In the genomic region with DNA sequence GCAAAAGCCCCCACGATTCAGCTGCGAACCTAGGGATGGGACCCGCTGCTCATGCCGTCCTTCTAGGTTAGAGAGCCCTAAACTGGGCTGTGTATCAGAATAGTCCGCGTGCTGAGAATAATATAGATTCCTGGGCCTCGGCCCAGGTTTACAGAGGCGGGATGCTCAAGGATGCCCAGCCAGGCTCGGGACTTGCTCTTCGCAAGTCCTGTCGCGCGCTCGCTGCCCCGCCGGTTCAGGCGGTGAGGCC, we compare ENCODE assay signal across 8 cellular contexts. TPM values are rescaled to one million over a fixed set of nuclear protein-coding genes. Genes with fewer than 3 reads are reported as not detected.
DNase-seq lines count a peak whose midpoint lies in the region; ATAC-seq lines count a peak whose summit lies in the region.

No MANE protein-coding gene starts in this region.

- H3K4me1 ChIP-seq in thymus (ENCODE audit: control insufficient read depth, insufficient read depth, low read length) = peaks cover 10% of the 10 kb centered on the region

- peak overlapping the region; percentile 91 for H3K27ac Mint-ChIP-seq in activated CD4-positive, alpha-beta T cell treated with anti-CD3 and anti-CD28 coated beads for 36 hours
- peak overlapping the region; percentile 95 for H3K27ac Mint-ChIP-seq in activated naive CD8-positive, alpha-beta T cell

- intact Hi-C loops in activated CD4-positive, alpha-beta T cell treated with anti-CD3 and anti-CD28 coated beads for 36 hours (cut with DNase I, micrococcal nuclease) = loop anchor here (1.0 to 5.0 kb wide), 12 partner anchors 105 to 1015 kb away; a partner anchor contains a TSS

- H3K9me3 ChIP-seq in thymus (ENCODE audit: control insufficient read depth) = no peaks in the 10 kb centered on the region

- peaks cover 21% of the 10 kb centered on the region for H3K36me3 Mint-ChIP-seq in activated CD4-positive, alpha-beta T cell treated with anti-CD3 and anti-CD28 coated beads for 36 hours (ENCODE audit: low read depth)
- peaks cover 5% of the 10 kb centered on the region for H3K36me3 Mint-ChIP-seq in activated naive CD8-positive, alpha-beta T cell

- ATAC-seq in activated CD4-positive, alpha-beta T cell treated with anti-CD3 and anti-CD28 coated beads for 36 hours = no peak
- ATAC-seq in HG03521 (IDR thresholded peaks at IDR 0.05; ENCODE audit: unreplicated experiment) = no peak

- no peaks in the 10 kb centered on the region for H3K27me3 ChIP-seq in layer of hippocampus (ENCODE audit: control insufficient read depth, insufficient read depth, low read length)
- H3K27me3 ChIP-seq in thymus (ENCODE audit: control insufficient read depth, insufficient read depth) = no peaks in the 10 kb centered on the region

- H3K9me3 Mint-ChIP-seq in activated CD4-positive, alpha-beta T cell treated with anti-CD3 and anti-CD28 coated beads for 36 hours (ENCODE audit: low read depth) = no peaks in the 10 kb centered on the region
- no peaks in the 10 kb centered on the region for H3K9me3 Mint-ChIP-seq in activated naive CD8-positive, alpha-beta T cell (ENCODE audit: low read depth)

- CTCF ChIA-PET in activated CD4-positive, alpha-beta T cell treated with anti-CD3 and anti-CD28 coated beads for 36 hours (lab: Charles Lee) = interaction anchor here (0.8 to 1.8 kb wide), 6 partner anchors 9 to 153 kb away, joined by 3 to 7 read pairs (median 5); no protein-coding TSS in a partner anchor

- no peaks in the 10 kb centered on the region for H3K27me3 Mint-ChIP-seq in activated CD4-positive, alpha-beta T cell treated with anti-CD3 and anti-CD28 coated beads for 36 hours
- no peaks in the 10 kb centered on the region for H3K27me3 Mint-ChIP-seq in activated naive CD8-positive, alpha-beta T cell

- POLR2A ChIA-PET in activated CD4-positive, alpha-beta T cell treated with anti-CD3 and anti-CD28 coated beads for 36 hours (lab: Charles Lee) = interaction anchor here (0.9 kb wide), 1 partner anchor 17 kb away, joined by 3 read pairs; no protein-coding TSS in a partner anchor

- no peak for DNase-seq in activated CD4-positive, alpha-beta T cell treated with anti-CD3 and anti-CD28 coated beads for 36 hours
- DNase-seq in activated CD4-positive, alpha-beta T cell treated with anti-CD3 and anti-CD28 coated beads for 4 hours = no peak
- DNase-seq in NCI-H128 (lab: John Stamatoyannopoulos, UW; ENCODE audit: unreplicated experiment) = no peak
- no peak for DNase-seq in LoVo (ENCODE audit: low spot score)

- H3K4me3 ChIP-seq in thymus (ENCODE audit: low read length) = peak overlapping the region; percentile 74

- WGBS in thymus = 23% methylated on average over 17 of the region's 17 CpGs

- H3K4me3 Mint-ChIP-seq in activated CD4-positive, alpha-beta T cell treated with anti-CD3 and anti-CD28 coated beads for 36 hours = peak overlapping the region; percentile 96
- H3K4me3 Mint-ChIP-seq in activated naive CD8-positive, alpha-beta T cell = peak overlapping the region; percentile 94

- peaks cover 44% of the 10 kb centered on the region for H3K4me1 Mint-ChIP-seq in activated CD4-positive, alpha-beta T cell treated with anti-CD3 and anti-CD28 coated beads for 36 hours
- H3K4me1 Mint-ChIP-seq in activated naive CD8-positive, alpha-beta T cell (ENCODE audit: low read depth) = peaks cover 44% of the 10 kb centered on the region

- no peaks in the 10 kb centered on the region for H3K36me3 ChIP-seq in thymus (ENCODE audit: control insufficient read depth, insufficient read depth)

- H3K27ac ChIP-seq in layer of hippocampus (ENCODE audit: low read depth, low read length) = peak overlapping the region; percentile 70
- H3K27ac ChIP-seq in thymus (ENCODE audit: low read depth) = peak overlapping the region; percentile 55

RNA-seq across cellular contexts. Expression of a gene that starts 0.3 kb away (rescaled TPM):
- total RNA-seq in activated CD4-positive, alpha-beta T cell treated with anti-CD3 and anti-CD28 coated beads for 36 hours = 10 to 100 TPM; 18.7 to 20.7 TPM
- polyA plus RNA-seq in thymus = 60.1 TPM
